24 cellular contexts compared by ENCODE assay signal in the genomic region with DNA sequence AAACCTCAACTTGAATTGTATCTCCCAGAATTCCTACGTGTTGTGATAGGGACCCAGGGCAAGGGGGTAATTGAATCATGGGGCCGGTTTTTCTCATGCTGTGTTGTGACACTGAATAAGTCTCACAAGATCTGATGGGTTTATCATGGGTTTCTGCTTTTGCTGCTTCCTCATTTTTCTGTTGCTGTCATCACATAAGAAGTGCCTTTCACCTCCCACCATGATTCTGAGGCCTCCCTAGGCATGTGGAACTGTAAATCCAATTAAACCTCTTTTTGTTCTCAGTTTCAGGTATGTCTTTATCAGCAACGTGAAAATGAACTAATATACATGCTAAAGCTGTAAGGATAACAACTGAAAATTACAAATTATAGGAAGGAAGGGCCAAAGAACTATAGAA.
DNase-seq lines count a peak whose midpoint lies in the region; ATAC-seq, FAIRE-seq and TF ChIP-seq lines count a peak whose summit lies in the region.
"Had no signal": no experiment of that assay in that cellular context is flagged by ENCODE, and none has a peak within 500 bp of the region (broad histone marks: within the 10 kb centered on the region; RNA-seq: fewer than 3 reads in every experiment).

No MANE protein-coding gene starts in this region.

- H3K4me3 ChIP-seq in OCI-LY7 (ENCODE audit: low read depth, low read length, poor library complexity, severe bottlenecking) (no peak overlapping the region), K562 (no peak overlapping the region)
- H3K4me3 ChIP-seq: BLaER1, dorsolateral prefrontal cortex had no signal

- no peak for TF ChIP-seq RAD21 in K562 (CRISPR knock-in tag; conservative IDR thresholded peaks at IDR 0.05 in 1 of 2, IDR thresholded peaks at IDR 0.05 in 1 of 2)

- DNase-seq in CD14-positive monocyte (ENCODE audit: low spot score) (peak; percentile 48), KBM-7 (peak; percentile 71), OCI-LY7 (ENCODE audit: low spot score) (peak; percentile 26), K562 (ENCODE audit: extremely low read depth in 1 of 4, low spot score in 3 of 4) (no peak), NCI-H2171 (lab: John Stamatoyannopoulos, UW) (no peak), mucosa of gallbladder (ENCODE audit: low spot score) (no peak), amygdala (lab: John Stamatoyannopoulos, UW) (no peak), NCI-H2227 (lab: John Stamatoyannopoulos, UW; ENCODE audit: unreplicated experiment) (no peak)
- DNase-seq: activated CD4-positive, alpha-beta T cell treated with anti-CD3 and anti-CD28 coated beads, Interleukin-2, amount 10 ng/mL, durations not matched to agents 24 days and 14 days; dorsolateral prefrontal cortex; head of caudate nucleus; Karpas-422; NCI-H1105 treated with DMSO at 0.1 percent for 48 hours; NCI-H2081 treated with DMSO at 0.1 percent for 48 hours; NK-92 treated with Interleukin-12 subunit alpha and Interleukin-12 subunit beta, amount 100 ng/mL, for 24 hours; T-cell had no signal

- no peak overlapping the region for H3K9ac ChIP-seq in K562 (ENCODE audit: insufficient read depth in 1 of 2, low read depth in 2 of 2, low read length in 2 of 2)
- H3K9ac ChIP-seq: BLaER1 had no signal

- no peak for ATAC-seq in K562
- ATAC-seq: sciatic nerve, T-cell had no signal

- H3K79me2 ChIP-seq in OCI-LY7 (ENCODE audit: insufficient read depth, low read depth, low read length) (peaks cover 34% of the 10 kb centered on the region), K562 (ENCODE audit: control insufficient read depth, insufficient read depth, low read length) (peaks cover 82% of the 10 kb centered on the region)

- H3K4me1 ChIP-seq in OCI-LY7 (ENCODE audit: insufficient read depth, low read length, poor library complexity, severe bottlenecking) (peaks cover 27% of the 10 kb centered on the region), K562 (replicated peaks in 1 of 2; ENCODE audit: control insufficient read depth in 2 of 2, insufficient read depth in 2 of 2, low read length in 2 of 2) (peaks cover 0 to 10% of the 10 kb centered on the region in 2 experiments; a peak in 3 of 5 replicates)
- H3K4me1 ChIP-seq: BLaER1 had no signal

- H3K4me3 Mint-ChIP-seq in CD14-positive monocyte = no peak overlapping the region
- H3K4me3 Mint-ChIP-seq: activated CD4-positive, alpha-beta T cell treated with anti-CD3 and anti-CD28 coated beads, Interleukin-2, amount 10 ng/mL, durations not matched to agents 24 days and 14 days; activated naive CD8-positive, alpha-beta T cell; central memory CD8-positive, alpha-beta T cell; nephron; T-cell had no signal

- H3K4me2 ChIP-seq in OCI-LY7 (ENCODE audit: low read length) (no peak overlapping the region), K562 (ENCODE audit: insufficient read depth, low read length) (no peak overlapping the region)
- H3K4me2 ChIP-seq: BLaER1 had no signal

- no peaks in the 10 kb centered on the region; a peak in 1 of 5 replicates for H3K27me3 ChIP-seq in K562 (ENCODE audit: control insufficient read depth in 2 of 2, insufficient read depth in 2 of 2, low read length in 2 of 2)
- H3K27me3 ChIP-seq: BLaER1, dorsolateral prefrontal cortex had no signal

- peaks cover 20% of the 10 kb centered on the region for H3K4me1 Mint-ChIP-seq in CD14-positive monocyte
- H3K4me1 Mint-ChIP-seq: activated CD4-positive, alpha-beta T cell treated with anti-CD3 and anti-CD28 coated beads, Interleukin-2, amount 10 ng/mL, durations not matched to agents 24 days and 14 days; nephron had no signal

- BruUV-seq in OCI-LY7 (replicated peaks; lab: Mats Ljungman, UMichigan) = no TSS peak
- no TSS peak for BruUV-seq in K562 (replicated peaks; lab: Mats Ljungman, UMichigan)

- POLR2A ChIA-PET in OCI-LY7 (lab: Charles Lee) (interaction anchor here (0.6 to 1.0 kb wide), 2 partner anchors 11 to 21 kb away, joined by 3 read pairs; no protein-coding TSS in a partner anchor), K562 (lab: Yijun Ruan, JAX) (no interaction called here)

- WGBS in K562 (ENCODE audit: insufficient coverage, low coverage, missing lambda C conversion rate) = 10% methylated on average over 3 of the region's 3 CpGs

- H3K27ac Mint-ChIP-seq in CD14-positive monocyte = peak overlapping the region in 3 of 7 donors; percentile 19 to 71 (median 54)
- H3K27ac Mint-ChIP-seq: activated CD4-positive, alpha-beta T cell treated with anti-CD3 and anti-CD28 coated beads, Interleukin-2, amount 10 ng/mL, durations not matched to agents 24 days and 14 days; activated naive CD8-positive, alpha-beta T cell; nephron; T-cell had no signal

- TF ChIP-seq CTCF in CD14-positive monocyte (IDR thresholded peaks at IDR 0.05) = no peak
- no peak for TF ChIP-seq CTCF in OCI-LY7 (conservative IDR thresholded peaks at IDR 0.05; ENCODE audit: low read length)
- TF ChIP-seq CTCF in K562 (IDR thresholded peaks at IDR 0.05 in 2 of 3, conservative IDR thresholded peaks at IDR 0.05 in 1 of 3; ENCODE audit: insufficient read depth in 2 of 3, low read depth in 1 of 3, low read length in 3 of 3) = no peak

- TF ChIP-seq EP300 in K562 (IDR thresholded peaks at IDR 0.05; ENCODE audit: low read length) = no peak

- intact Hi-C loops in CD14-positive monocyte (cut with micrococcal nuclease) = no loop called here
- intact Hi-C loops in OCI-LY7 (cut with micrococcal nuclease; ENCODE audit: unreplicated experiment) = no loop called here
- intact Hi-C loops in K562 (cut with micrococcal nuclease) = no loop called here

- H4K20me1 ChIP-seq in OCI-LY7 (ENCODE audit: insufficient read depth, low read length) (no peaks in the 10 kb centered on the region), K562 (replicated peaks; ENCODE audit: control insufficient read depth, insufficient read depth, low read length) (no peaks in the 10 kb centered on the region)

- peaks cover 13% of the 10 kb centered on the region; the same call in 1 of the 2 replicates for H3K9me3 ChIP-seq in OCI-LY7 (ENCODE audit: low read length)
- H3K9me3 ChIP-seq in K562 (replicated peaks; ENCODE audit: control insufficient read depth, insufficient read depth, low read depth, low read length) = no peaks in the 10 kb centered on the region; the same call in 1 of the 2 replicates

- H3K9me3 Mint-ChIP-seq in CD14-positive monocyte = peaks cover 10 to 24% (median 17%) of the 10 kb centered on the region in 7 donors

- H3K27ac ChIP-seq in OCI-LY7 (ENCODE audit: low read depth, low read length, poor library complexity, severe bottlenecking) = peak overlapping the region; percentile 36
- H3K27ac ChIP-seq in K562 (ENCODE audit: extremely low read depth, low read depth, low read length) = peak overlapping the region; percentile 27; the same call in 1 of the 3 replicates
- H3K27ac ChIP-seq: BLaER1, dorsolateral prefrontal cortex had no signal

- peaks cover 15 to 17% of the 10 kb centered on the region in 2 donors for H3K36me3 Mint-ChIP-seq in CD14-positive monocyte

- H3K9me1 ChIP-seq in K562 (ENCODE audit: control insufficient read depth, insufficient read depth, low read length) = no peaks in the 10 kb centered on the region

- in situ Hi-C loops in KBM-7 (cut with MboI; ENCODE audit: low pct_unique_long_range_greater_than_20kb, low sequenced_read_pairs) = no loop called here
- in situ Hi-C loops in K562 (cut with MboI) = no loop called here

- no peak for TF ChIP-seq POLR2A in K562 (conservative IDR thresholded peaks at IDR 0.05)

- no peaks in the 10 kb centered on the region for H3K27me3 Mint-ChIP-seq in CD14-positive monocyte (ENCODE audit: low read depth in 3 of 3)
- H3K27me3 Mint-ChIP-seq: activated CD4-positive, alpha-beta T cell treated with anti-CD3 and anti-CD28 coated beads, Interleukin-2, amount 10 ng/mL, durations not matched to agents 24 days and 14 days; activated naive CD8-positive, alpha-beta T cell; central memory CD8-positive, alpha-beta T cell; T-cell had no signal

- H2AFZ ChIP-seq in OCI-LY7 (ENCODE audit: low read length) = no peak overlapping the region
- H2AFZ ChIP-seq in K562 (ENCODE audit: low read depth, low read length) = no peak overlapping the region

- CTCF ChIA-PET in OCI-LY7 (lab: Charles Lee; ENCODE audit: unreplicated experiment) = no interaction called here
- CTCF ChIA-PET in K562 (lab: Yijun Ruan, JAX; ENCODE audit: low intra/inter-chr PET ratio) = no interaction called here

- H3K36me3 ChIP-seq in OCI-LY7 (ENCODE audit: insufficient read depth, low read length) = no peaks in the 10 kb centered on the region
- H3K36me3 ChIP-seq in K562 (ENCODE audit: control insufficient read depth, insufficient read depth, low read length) = no peaks in the 10 kb centered on the region

- FAIRE-seq in K562 (lab: Jason Lieb, UNC) = no peak
- FAIRE-seq: G401.6, HTR-8/SVneo, urothelium cell line had no signal

- H3K9me2 ChIP-seq in OCI-LY7 (ENCODE audit: insufficient read depth, low read length) = no peaks in the 10 kb centered on the region

TF ChIP-seq in K562, 482 proteins besides CTCF, POLR2A, EP300 and RAD21:
- TF ChIP-seq ELF4 (CRISPR knock-in tag; IDR thresholded peaks at IDR 0.05) = no peak
- peak; percentile 95 for TF ChIP-seq ZNF766 (CRISPR knock-in tag; conservative IDR thresholded peaks at IDR 0.05)
- TF ChIP-seq ZNF311 (CRISPR knock-in tag; IDR thresholded peaks at IDR 0.05) = no peak
- TF ChIP-seq, protein P1, sequence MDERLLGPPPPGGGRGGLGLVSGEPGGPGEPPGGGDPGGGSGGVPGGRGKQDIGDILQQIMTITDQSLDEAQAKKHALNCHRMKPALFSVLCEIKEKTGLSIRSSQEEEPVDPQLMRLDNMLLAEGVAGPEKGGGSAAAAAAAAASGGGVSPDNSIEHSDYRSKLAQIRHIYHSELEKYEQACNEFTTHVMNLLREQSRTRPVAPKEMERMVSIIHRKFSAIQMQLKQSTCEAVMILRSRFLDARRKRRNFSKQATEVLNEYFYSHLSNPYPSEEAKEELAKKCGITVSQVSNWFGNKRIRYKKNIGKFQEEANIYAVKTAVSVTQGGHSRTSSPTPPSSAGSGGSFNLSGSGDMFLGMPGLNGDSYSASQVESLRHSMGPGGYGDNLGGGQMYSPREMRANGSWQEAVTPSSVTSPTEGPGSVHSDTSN (CRISPR knock-in tag; IDR thresholded peaks at IDR 0.05; ENCODE audit: low read depth) = no peak
- TF ChIP-seq, protein P1 (tag; conservative IDR thresholded peaks at IDR 0.05; ENCODE audit: low read depth) = peak; percentile 34; the same call in 1 of the 2 replicates
- TF ChIP-seq SPI1 (IDR thresholded peaks at IDR 0.05; ENCODE audit: borderline replicate concordance, low read depth, low read length) = peak; percentile 68
- TF ChIP-seq KDM2B (CRISPR knock-in tag; IDR thresholded peaks at IDR 0.05) = no peak
- TF ChIP-seq MEIS2 (IDR thresholded peaks at IDR 0.05; ENCODE audit: partially characterized antibody) = peak; percentile 69
- no peak for TF ChIP-seq MCM5 (IDR thresholded peaks at IDR 0.05; ENCODE audit: low read depth)

Comparison
In these comparisons a context has a peak if more than half of its experiments do, and no peak if none do; other contexts are left out.
1. DNase-seq: peak in CD14-positive monocyte (single experiment), KBM-7 (single experiment) and OCI-LY7 (single experiment); none in K562 (0 of 4), NCI-H2171 (single experiment), mucosa of gallbladder (single experiment), amygdala (0 of 56) and NCI-H2227 (single experiment).